ENCODE assay signal across 8 cellular contexts in the genomic region with DNA sequence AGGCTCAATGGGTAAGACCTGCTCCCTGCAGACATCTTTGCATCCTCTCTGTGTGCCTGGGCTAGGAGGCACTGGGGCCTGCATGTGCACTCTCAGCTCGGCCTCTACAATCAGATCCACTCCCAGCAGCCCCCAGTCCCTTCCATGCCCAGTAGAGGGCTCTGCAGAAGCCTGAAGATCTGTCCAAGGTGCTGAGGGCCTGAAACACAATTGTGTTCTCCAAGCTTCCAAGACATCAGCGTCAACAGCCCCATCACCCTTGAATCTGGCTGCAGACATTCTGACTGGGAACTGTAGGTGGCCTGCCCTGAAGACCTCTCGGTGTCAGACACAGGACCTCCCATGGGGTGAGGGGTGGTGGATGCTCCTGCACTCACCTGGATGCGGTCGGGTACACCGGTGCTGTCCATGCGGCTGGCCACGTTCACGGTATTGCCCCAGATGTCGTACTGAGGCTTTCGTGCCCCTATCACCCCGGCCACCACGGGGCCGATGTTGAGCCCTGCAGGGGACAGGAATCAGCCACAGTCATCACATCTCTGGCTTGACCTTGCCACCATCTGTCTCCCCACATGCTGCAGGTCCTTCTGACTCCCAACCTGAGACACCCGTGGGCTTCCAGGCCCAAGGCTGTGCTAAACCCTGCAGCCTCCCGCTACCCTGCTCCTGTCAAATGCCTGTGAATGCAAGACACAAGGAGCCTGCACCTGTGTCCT.
A peak's percentile ranks its signal among the peaks of the same experiment; 100 is the strongest.
DNase-seq lines count a peak whose midpoint lies in the region; ATAC-seq, FAIRE-seq and TF ChIP-seq lines count a peak whose summit lies in the region.

No MANE protein-coding gene starts in this region.

- DNase-seq in NK-92 treated with Interleukin-12 subunit alpha and Interleukin-12 subunit beta, amount 100 ng/mL, for 24 hours (lab: John Stamatoyannopoulos, UW): peak; percentile 13
- DNase-seq in NK-92 (lab: John Stamatoyannopoulos, UW; ENCODE audit: unreplicated experiment) (no peak), Peyer's patch (no peak), bronchial epithelial cell (ENCODE audit: low read depth) (peak; percentile 49), kidney tubule cell (ENCODE audit: low spot score) (peak; percentile 59), thoracic aorta (ENCODE audit: low spot score) (no peak)
- no peak for DNase-seq in stimulated activated naive CD4-positive, alpha-beta T cell treated with Interleukin-2 at 50 U/mL for 16 hours (lab: John Stamatoyannopoulos, UW)

- peak in 4 of 6 experiments; percentile 26 to 41 (median 38) for TF ChIP-seq CTCF in Peyer's patch (IDR thresholded peaks at IDR 0.05)
- TF ChIP-seq CTCF in bronchial epithelial cell (IDR thresholded peaks at IDR 0.05; ENCODE audit: insufficient read depth, low read length, severe bottlenecking): peak; percentile 97
- TF ChIP-seq CTCF in thoracic aorta (IDR thresholded peaks at IDR 0.05): peak; percentile 56

- H3K27me3 ChIP-seq in Peyer's patch (no peaks in the 10 kb centered on the region), bronchial epithelial cell (ENCODE audit: control insufficient read depth, insufficient read depth, low read length) (no peaks in the 10 kb centered on the region), thoracic aorta (replicated peaks; ENCODE audit: insufficient read depth) (no peaks in the 10 kb centered on the region)

- peak; percentile 83 for FAIRE-seq in bronchial epithelial cell (lab: Jason Lieb, UNC)

- no peaks in the 10 kb centered on the region for H3K36me3 ChIP-seq in Peyer's patch
- no peaks in the 10 kb centered on the region for H3K36me3 ChIP-seq in bronchial epithelial cell (ENCODE audit: control insufficient read depth, insufficient read depth, low read length)
- peaks cover 73% of the 10 kb centered on the region for H3K36me3 ChIP-seq in thoracic aorta

- H3K4me1 ChIP-seq in Peyer's patch (no peaks in the 10 kb centered on the region), thoracic aorta (ENCODE audit: control insufficient read depth in 1 of 2, low read depth in 2 of 2) (no peaks in the 10 kb centered on the region)

- H3K9me3 ChIP-seq in Peyer's patch (no peaks in the 10 kb centered on the region), thoracic aorta (no peaks in the 10 kb centered on the region)

- H3K27ac ChIP-seq in Peyer's patch (no peak overlapping the region), thoracic aorta (no peak overlapping the region)

- ATAC-seq in HG02623 (IDR thresholded peaks at IDR 0.05; ENCODE audit: unreplicated experiment): peak; percentile 47
- ATAC-seq in thoracic aorta (ENCODE audit: insufficient number of reproducible peaks, low FRiP score, low read depth): no peak

- H3K4me3 ChIP-seq in Peyer's patch (no peak overlapping the region), bronchial epithelial cell (ENCODE audit: low read depth, low read length) (no peak overlapping the region), thoracic aorta (no peak overlapping the region)

- TF ChIP-seq POLR2A in Peyer's patch (IDR thresholded peaks at IDR 0.05): no peak

Comparison
In these comparisons a context has a peak if more than half of its experiments do, and no peak if none do; other contexts are left out.
1. DNase-seq: peak in NK-92 treated with Interleukin-12 subunit alpha and Interleukin-12 subunit beta, amount 100 ng/mL, for 24 hours (single experiment), bronchial epithelial cell (single experiment) and kidney tubule cell (single experiment); none in NK-92 (single experiment), Peyer's patch (0 of 3), thoracic aorta (single experiment) and stimulated activated naive CD4-positive, alpha-beta T cell treated with Interleukin-2 at 50 U/mL for 16 hours (single experiment).
2. CTCF ChIP-seq: peak in every context shown above with its lines; median percentile 97 in bronchial epithelial cell; 56 in thoracic aorta; 38 in Peyer's patch.